Comparison of ENCODE assay signal across 18 cellular contexts in genomic region chr5:14332038-14332631, GRCh38.
A peak's percentile ranks its signal among the peaks of the same experiment; 100 is the strongest.
DNase-seq lines count a peak whose midpoint lies in the region; ATAC-seq and TF ChIP-seq lines count a peak whose summit lies in the region.
"Had no signal": no experiment of that assay in that cellular context is flagged by ENCODE, and none has a peak within 500 bp of the region (broad histone marks: within the 10 kb centered on the region; RNA-seq: fewer than 3 reads in every experiment).

No MANE protein-coding gene starts in this region.

- no peaks in the 10 kb centered on the region for H3K36me3 Mint-ChIP-seq in activated naive CD4-positive, alpha-beta T cell treated with anti-CD3 and anti-CD28 coated beads, Interleukin-2, amount 50 U/mL, for 24 hours
- no peaks in the 10 kb centered on the region for H3K36me3 Mint-ChIP-seq in CD4-positive, CD25-positive, alpha-beta regulatory T cell
- H3K36me3 Mint-ChIP-seq in WTC11, result peaks cover 16% of the 10 kb centered on the region
- H3K36me3 Mint-ChIP-seq in CD8-positive, alpha-beta memory T cell, result no peaks in the 10 kb centered on the region

- H3K79me2 ChIP-seq in neural cell (replicated peaks; ENCODE audit: insufficient read depth, low read length), result no peaks in the 10 kb centered on the region

- no peak overlapping the region for H3K27ac Mint-ChIP-seq in activated naive CD4-positive, alpha-beta T cell treated with anti-CD3 and anti-CD28 coated beads, Interleukin-2, amount 50 U/mL, for 24 hours
- H3K27ac Mint-ChIP-seq in CD4-positive, CD25-positive, alpha-beta regulatory T cell, result peak overlapping the region in 2 of 3 donors; percentile 34 to 44
- peak overlapping the region; percentile 69 for H3K27ac Mint-ChIP-seq in WTC11
- H3K27ac Mint-ChIP-seq in CD8-positive, alpha-beta memory T cell, result no peak overlapping the region

- peaks cover 4% of the 10 kb centered on the region for H3F3A ChIP-seq in neural cell (ENCODE audit: insufficient read depth, low read length, poor library complexity, severe bottlenecking)

- H3K27ac ChIP-seq in CD4-positive, CD25-positive, alpha-beta regulatory T cell (ENCODE audit: insufficient read depth, low read length, poor library complexity, severe bottlenecking), result no peak overlapping the region
- peak overlapping the region; percentile 51 for H3K27ac ChIP-seq in neural cell (ENCODE audit: low read length)
- no peak overlapping the region for H3K27ac ChIP-seq in CD8-positive, alpha-beta memory T cell (ENCODE audit: low read depth, low read length)
- no peak overlapping the region for H3K27ac ChIP-seq in tibial nerve
- no peak overlapping the region for H3K27ac ChIP-seq in neuronal stem cell (replicated peaks; ENCODE audit: low read length)
- H3K27ac ChIP-seq: A549 had no signal

- H4K91ac ChIP-seq in neuronal stem cell (ENCODE audit: low read depth, low read length, poor library complexity), result no peak overlapping the region

- peak overlapping the region; percentile 17 for H3K4me3 ChIP-seq in CD4-positive, CD25-positive, alpha-beta regulatory T cell (ENCODE audit: low read depth, low read length)
- H3K4me3 ChIP-seq in neural cell (ENCODE audit: low read length), result peak overlapping the region; percentile 32
- no peak overlapping the region for H3K4me3 ChIP-seq in CD8-positive, alpha-beta memory T cell (ENCODE audit: low read length)
- H3K4me3 ChIP-seq in tibial nerve, result no peak overlapping the region
- no peak overlapping the region for H3K4me3 ChIP-seq in neuronal stem cell (ENCODE audit: low read length in 2 of 2)
- H3K4me3 ChIP-seq: A549, Peyer's patch had no signal

- TF ChIP-seq EP300 in neural cell (conservative IDR thresholded peaks at IDR 0.05; ENCODE audit: poor library complexity, severe bottlenecking), result peak; percentile 97
- TF ChIP-seq EP300 in tibial nerve (IDR thresholded peaks at IDR 0.05), result no peak

- POLR2A ChIA-PET in WTC11 (lab: Charles Lee), result no interaction called here
- POLR2A ChIA-PET in CD8-positive, alpha-beta memory T cell (lab: Charles Lee), result no interaction called here

- no peak overlapping the region for H2AK5ac ChIP-seq in neuronal stem cell (ENCODE audit: low read depth, low read length)

- TF ChIP-seq POLR2A in tibial nerve (IDR thresholded peaks at IDR 0.05), result no peak

- peaks cover 10% of the 10 kb centered on the region for H3K4me1 Mint-ChIP-seq in activated naive CD4-positive, alpha-beta T cell treated with anti-CD3 and anti-CD28 coated beads, Interleukin-2, amount 50 U/mL, for 24 hours
- H3K4me1 Mint-ChIP-seq in CD4-positive, CD25-positive, alpha-beta regulatory T cell, result peaks cover 0 to 20% (median 15%) of the 10 kb centered on the region in 4 donors
- peaks cover 19% of the 10 kb centered on the region for H3K4me1 Mint-ChIP-seq in WTC11
- peaks cover 8 to 18% (median 18%) of the 10 kb centered on the region in 3 donors for H3K4me1 Mint-ChIP-seq in CD8-positive, alpha-beta memory T cell

- H4K20me1 ChIP-seq in neural cell (ENCODE audit: insufficient read depth), result no peaks in the 10 kb centered on the region

- peak; percentile 14 for TF ChIP-seq RAD21 in neural cell (conservative IDR thresholded peaks at IDR 0.05)

- no peaks in the 10 kb centered on the region for H3K27me3 ChIP-seq in CD4-positive, CD25-positive, alpha-beta regulatory T cell (ENCODE audit: control insufficient read depth, insufficient read depth, low read length)
- H3K27me3 ChIP-seq in neural cell (ENCODE audit: insufficient read depth, low read depth, low read length) (no peaks in the 10 kb centered on the region), tibial nerve (no peaks in the 10 kb centered on the region), neuronal stem cell (ENCODE audit: control insufficient read depth in 3 of 3, insufficient read depth in 3 of 3, low read depth in 1 of 3, low read length in 3 of 3) (no peaks in the 10 kb centered on the region)
- H3K27me3 ChIP-seq in CD8-positive, alpha-beta memory T cell (ENCODE audit: insufficient read depth, low read length, poor library complexity, severe bottlenecking), result no peaks in the 10 kb centered on the region
- H3K27me3 ChIP-seq: Peyer's patch had no signal

- H3K4me2 ChIP-seq in neural cell (ENCODE audit: low read length) (peak overlapping the region; percentile 13), neuronal stem cell (ENCODE audit: insufficient read depth, low read length, poor library complexity, severe bottlenecking) (no peak overlapping the region)
- H3K4me2 ChIP-seq: A549 had no signal

- peak overlapping the region; percentile 47 for H3K4me3 Mint-ChIP-seq in activated naive CD4-positive, alpha-beta T cell treated with anti-CD3 and anti-CD28 coated beads, Interleukin-2, amount 50 U/mL, for 24 hours
- H3K4me3 Mint-ChIP-seq in CD4-positive, CD25-positive, alpha-beta regulatory T cell, result peak overlapping the region in 2 of 4 donors; percentile 21 to 57
- no peak overlapping the region for H3K4me3 Mint-ChIP-seq in WTC11
- no peak overlapping the region for H3K4me3 Mint-ChIP-seq in CD8-positive, alpha-beta memory T cell
- H3K4me3 Mint-ChIP-seq: H9 had no signal

- CTCF ChIA-PET in WTC11 (lab: Charles Lee), result no interaction called here
- CTCF ChIA-PET in CD8-positive, alpha-beta memory T cell (lab: Charles Lee), result no interaction called here

- no peak overlapping the region for H2BK120ac ChIP-seq in neuronal stem cell (ENCODE audit: low read depth, low read length)

- H3K23ac ChIP-seq in neuronal stem cell (ENCODE audit: low read depth, low read length, poor library complexity), result no peak overlapping the region

- H2AFZ ChIP-seq in neural cell (ENCODE audit: low read depth, low read length), result no peak overlapping the region
- H2AFZ ChIP-seq in neuronal stem cell (ENCODE audit: low read length), result no peak overlapping the region

- no peak overlapping the region for H3K18ac ChIP-seq in neuronal stem cell (ENCODE audit: low read length)

- H3K9ac ChIP-seq in neural cell (ENCODE audit: low read length), result no peak overlapping the region
- no peak overlapping the region for H3K9ac ChIP-seq in neuronal stem cell (ENCODE audit: low read depth, low read length, poor library complexity)

- H3K79me1 ChIP-seq in neuronal stem cell (ENCODE audit: low read depth, low read length), result no peaks in the 10 kb centered on the region

- no peaks in the 10 kb centered on the region for H3K9me2 ChIP-seq in neural cell (ENCODE audit: insufficient read depth, low read length)

- H4K8ac ChIP-seq in neuronal stem cell (ENCODE audit: low read depth, low read length), result no peak overlapping the region

- WGBS in tibial nerve, 2 donors, result 81% methylated on average over 6 of the region's 6 CpGs
- no CpG with 5 or more reads among the region's 6 CpGs for WGBS in neuronal stem cell (ENCODE audit: extremely low coverage in 2 of 2, insufficient read length in 2 of 2, insufficient replicate concordance in 1 of 2), 2 donors

- no peak for DNase-seq in activated naive CD4-positive, alpha-beta T cell treated with anti-CD3 and anti-CD28 coated beads, Interleukin-2, amount 50 U/mL, for 16 hours
- no peak for DNase-seq in CD4-positive, CD25-positive, alpha-beta regulatory T cell
- DNase-seq in WTC11 (ENCODE audit: low spot score) (no peak), tibial nerve (ENCODE audit: low spot score in 2 of 2) (no peak), neuronal stem cell (ENCODE audit: low spot score) (no peak)
- no peak for DNase-seq in CD8-positive, alpha-beta memory T cell
- DNase-seq: COR-L47, DMS 273 treated with DMSO at 0.1 percent for 48 hours, DND-41, H9, NCI-H1105, NCI-H226, NCI-H524 treated with DMSO at 0.1 percent for 48 hours had no signal

- H3K27me3 Mint-ChIP-seq in activated naive CD4-positive, alpha-beta T cell treated with anti-CD3 and anti-CD28 coated beads, Interleukin-2, amount 50 U/mL, for 24 hours, result no peaks in the 10 kb centered on the region
- no peaks in the 10 kb centered on the region for H3K27me3 Mint-ChIP-seq in CD4-positive, CD25-positive, alpha-beta regulatory T cell
- H3K27me3 Mint-ChIP-seq in WTC11 (ENCODE audit: low read depth), result no peaks in the 10 kb centered on the region
- peaks cover 1 to 29% of the 10 kb centered on the region in 2 donors for H3K27me3 Mint-ChIP-seq in CD8-positive, alpha-beta memory T cell

- no peak for TF ChIP-seq CTCF in WTC11 (IDR thresholded peaks at IDR 0.05)
- TF ChIP-seq CTCF in neural cell (IDR thresholded peaks at IDR 0.05; ENCODE audit: poor library complexity, severe bottlenecking), result no peak
- no peak for TF ChIP-seq CTCF in tibial nerve (IDR thresholded peaks at IDR 0.05)

- no peak overlapping the region for H2BK5ac ChIP-seq in neuronal stem cell (ENCODE audit: low read length)

- H3K9me3 ChIP-seq in CD4-positive, CD25-positive, alpha-beta regulatory T cell (ENCODE audit: control insufficient read depth in 2 of 2, low read length in 2 of 2), result no peaks in the 10 kb centered on the region
- H3K9me3 ChIP-seq in neural cell (ENCODE audit: low read length) (no peaks in the 10 kb centered on the region), tibial nerve (no peaks in the 10 kb centered on the region), neuronal stem cell (replicated peaks in 1 of 2; ENCODE audit: control insufficient read depth in 2 of 2, insufficient read depth in 1 of 2, low read depth in 1 of 2, low read length in 2 of 2) (no peaks in the 10 kb centered on the region)
- no peaks in the 10 kb centered on the region for H3K9me3 ChIP-seq in CD8-positive, alpha-beta memory T cell (ENCODE audit: low read length)
- H3K9me3 ChIP-seq: A549, Peyer's patch had no signal

- H3K4ac ChIP-seq in neuronal stem cell (ENCODE audit: low read length), result no peak overlapping the region

- no peak overlapping the region for H3K14ac ChIP-seq in neuronal stem cell (ENCODE audit: low read length)

- no peak overlapping the region for H2BK12ac ChIP-seq in neuronal stem cell (ENCODE audit: low read length)

- peaks cover 8% of the 10 kb centered on the region for H3K4me1 ChIP-seq in CD4-positive, CD25-positive, alpha-beta regulatory T cell (ENCODE audit: control insufficient read depth, insufficient read depth, low read length, poor library complexity, severe bottlenecking)
- no peaks in the 10 kb centered on the region for H3K4me1 ChIP-seq in CD8-positive, alpha-beta memory T cell (ENCODE audit: insufficient read depth, low read length)
- H3K4me1 ChIP-seq in tibial nerve (peaks cover 0 to 18% (median 6%) of the 10 kb centered on the region in 4 donors), neuronal stem cell (ENCODE audit: control insufficient read depth in 2 of 2, insufficient read depth in 1 of 2, low read depth in 1 of 2, low read length in 2 of 2) (no peaks in the 10 kb centered on the region)
- H3K4me1 ChIP-seq: A549, Peyer's patch had no signal

- no peak overlapping the region for H2BK15ac ChIP-seq in neuronal stem cell (ENCODE audit: low read length)

- no peaks in the 10 kb centered on the region for H3K36me3 ChIP-seq in CD4-positive, CD25-positive, alpha-beta regulatory T cell (ENCODE audit: control insufficient read depth, insufficient read depth, low read length)
- peaks cover 9% of the 10 kb centered on the region for H3K36me3 ChIP-seq in neural cell (ENCODE audit: insufficient read depth, low read length)
- no peaks in the 10 kb centered on the region for H3K36me3 ChIP-seq in CD8-positive, alpha-beta memory T cell (ENCODE audit: insufficient read depth, low read length)
- H3K36me3 ChIP-seq in tibial nerve, result peaks cover 0 to 33% (median 5%) of the 10 kb centered on the region in 3 donors
- H3K36me3 ChIP-seq in neuronal stem cell (replicated peaks in 1 of 2; ENCODE audit: control insufficient read depth in 2 of 2, insufficient read depth in 2 of 2, low read length in 2 of 2), result peaks cover 8 to 97% of the 10 kb centered on the region in 2 donors

- no peaks in the 10 kb centered on the region for H3K9me3 Mint-ChIP-seq in activated naive CD4-positive, alpha-beta T cell treated with anti-CD3 and anti-CD28 coated beads, Interleukin-2, amount 50 U/mL, for 24 hours
- H3K9me3 Mint-ChIP-seq in CD4-positive, CD25-positive, alpha-beta regulatory T cell, result no peaks in the 10 kb centered on the region
- no peaks in the 10 kb centered on the region for H3K9me3 Mint-ChIP-seq in WTC11
- H3K9me3 Mint-ChIP-seq in CD8-positive, alpha-beta memory T cell, result no peaks in the 10 kb centered on the region
- H3K9me3 Mint-ChIP-seq: H9 had no signal

- no peak for ATAC-seq in CD4-positive, CD25-positive, alpha-beta regulatory T cell (ENCODE audit: low read depth in 2 of 2)
- no peak for ATAC-seq in WTC11
- ATAC-seq: A549, HepG2 had no signal

Comparison
In these comparisons a context has a peak if more than half of its experiments do, and no peak if none do; other contexts are left out.
1. H3K27ac Mint-ChIP-seq: peak in CD4-positive, CD25-positive, alpha-beta regulatory T cell (2 of 3) and WTC11 (single experiment); none in activated naive CD4-positive, alpha-beta T cell treated with anti-CD3 and anti-CD28 coated beads, Interleukin-2, amount 50 U/mL, for 24 hours (single experiment) and CD8-positive, alpha-beta memory T cell (0 of 8).
2. H3K4me3 ChIP-seq: peak in CD4-positive, CD25-positive, alpha-beta regulatory T cell (single experiment) and neural cell (single experiment); none in CD8-positive, alpha-beta memory T cell (single experiment), tibial nerve (0 of 4) and neuronal stem cell (0 of 2).